Comparison of ENCODE assay signal across 1 cellular context in the genomic region with DNA sequence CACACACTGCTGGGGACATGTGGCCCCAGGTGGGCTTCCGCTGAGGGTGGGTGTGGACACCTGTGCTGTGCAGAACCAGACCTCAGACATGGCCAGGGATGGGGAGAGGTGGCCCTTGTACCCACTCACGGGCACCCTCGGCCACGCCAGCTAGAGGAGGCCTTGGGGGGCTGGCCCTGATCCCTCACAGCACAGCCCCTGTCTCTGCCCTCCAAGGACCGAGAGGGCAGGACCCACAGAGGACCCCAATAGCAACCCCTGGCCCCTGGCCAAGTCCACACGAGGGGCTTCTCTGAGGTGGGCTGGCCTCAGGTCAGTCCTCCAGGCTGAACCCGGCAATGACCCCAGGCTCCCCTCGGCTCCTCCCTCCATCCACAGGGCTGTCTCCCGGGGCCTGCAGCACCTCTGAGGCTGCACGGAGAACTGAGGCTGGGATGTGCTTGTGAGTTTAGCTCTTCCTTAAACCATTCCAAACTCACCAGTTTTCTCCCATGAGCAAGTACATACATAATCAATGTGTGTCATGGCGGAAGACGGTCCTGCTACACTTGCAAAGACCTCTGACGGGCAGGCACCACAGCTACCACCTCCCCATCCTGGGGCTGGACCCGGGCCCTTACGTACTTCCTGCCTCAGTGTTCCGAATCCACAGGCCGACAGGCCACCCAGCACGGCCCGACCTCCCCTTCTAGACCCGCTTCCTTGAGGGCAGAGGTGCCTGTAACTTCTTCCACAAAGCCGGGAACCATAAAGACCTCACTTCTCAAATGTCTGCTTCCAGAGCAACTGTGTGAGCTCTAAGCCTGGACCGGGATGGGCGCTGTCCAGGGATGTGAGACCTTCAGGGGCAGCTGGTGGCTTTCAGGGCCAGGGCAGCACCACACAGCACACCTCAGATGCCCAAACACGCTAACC.
TF ChIP-seq lines count a peak whose summit lies in the region.

No MANE protein-coding gene starts in this region.

TF ChIP-seq in WTC11, 78 proteins besides CTCF, POLR2A, EP300 and RAD21:
- TF ChIP-seq ZBTB21 (CRISPR knock-in tag; IDR thresholded peaks at IDR 0.05; ENCODE audit: borderline replicate concordance) (no peak), ZNF671 (CRISPR knock-in tag; IDR thresholded peaks at IDR 0.05) (no peak), NFYB (CRISPR knock-in tag; conservative IDR thresholded peaks at IDR 0.05; ENCODE audit: low read depth) (no peak), EMX1 (CRISPR knock-in tag; IDR thresholded peaks at IDR 0.05) (no peak), JAZF1 (CRISPR knock-in tag; IDR thresholded peaks at IDR 0.05) (no peak), TCF7 (CRISPR knock-in tag; IDR thresholded peaks at IDR 0.05; ENCODE audit: low read depth) (no peak), ATF1 (CRISPR knock-in tag; IDR thresholded peaks at IDR 0.05) (no peak), NFATC4 (CRISPR knock-in tag; IDR thresholded peaks at IDR 0.05) (no peak)
- TF ChIP-seq, protein P1, sequence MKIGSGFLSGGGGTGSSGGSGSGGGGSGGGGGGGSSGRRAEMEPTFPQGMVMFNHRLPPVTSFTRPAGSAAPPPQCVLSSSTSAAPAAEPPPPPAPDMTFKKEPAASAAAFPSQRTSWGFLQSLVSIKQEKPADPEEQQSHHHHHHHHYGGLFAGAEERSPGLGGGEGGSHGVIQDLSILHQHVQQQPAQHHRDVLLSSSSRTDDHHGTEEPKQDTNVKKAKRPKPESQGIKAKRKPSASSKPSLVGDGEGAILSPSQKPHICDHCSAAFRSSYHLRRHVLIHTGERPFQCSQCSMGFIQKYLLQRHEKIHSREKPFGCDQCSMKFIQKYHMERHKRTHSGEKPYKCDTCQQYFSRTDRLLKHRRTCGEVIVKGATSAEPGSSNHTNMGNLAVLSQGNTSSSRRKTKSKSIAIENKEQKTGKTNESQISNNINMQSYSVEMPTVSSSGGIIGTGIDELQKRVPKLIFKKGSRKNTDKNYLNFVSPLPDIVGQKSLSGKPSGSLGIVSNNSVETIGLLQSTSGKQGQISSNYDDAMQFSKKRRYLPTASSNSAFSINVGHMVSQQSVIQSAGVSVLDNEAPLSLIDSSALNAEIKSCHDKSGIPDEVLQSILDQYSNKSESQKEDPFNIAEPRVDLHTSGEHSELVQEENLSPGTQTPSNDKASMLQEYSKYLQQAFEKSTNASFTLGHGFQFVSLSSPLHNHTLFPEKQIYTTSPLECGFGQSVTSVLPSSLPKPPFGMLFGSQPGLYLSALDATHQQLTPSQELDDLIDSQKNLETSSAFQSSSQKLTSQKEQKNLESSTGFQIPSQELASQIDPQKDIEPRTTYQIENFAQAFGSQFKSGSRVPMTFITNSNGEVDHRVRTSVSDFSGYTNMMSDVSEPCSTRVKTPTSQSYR (CRISPR knock-in tag; IDR thresholded peaks at IDR 0.05) = no peak
- TF ChIP-seq, protein P2, sequence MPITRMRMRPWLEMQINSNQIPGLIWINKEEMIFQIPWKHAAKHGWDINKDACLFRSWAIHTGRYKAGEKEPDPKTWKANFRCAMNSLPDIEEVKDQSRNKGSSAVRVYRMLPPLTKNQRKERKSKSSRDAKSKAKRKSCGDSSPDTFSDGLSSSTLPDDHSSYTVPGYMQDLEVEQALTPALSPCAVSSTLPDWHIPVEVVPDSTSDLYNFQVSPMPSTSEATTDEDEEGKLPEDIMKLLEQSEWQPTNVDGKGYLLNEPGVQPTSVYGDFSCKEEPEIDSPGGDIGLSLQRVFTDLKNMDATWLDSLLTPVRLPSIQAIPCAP (CRISPR knock-in tag; IDR thresholded peaks at IDR 0.05) = no peak
TF ChIP-seq in WTC11: peak in this region for 0.
